ENCODE assay signal across 8 cellular contexts in the genomic region with DNA sequence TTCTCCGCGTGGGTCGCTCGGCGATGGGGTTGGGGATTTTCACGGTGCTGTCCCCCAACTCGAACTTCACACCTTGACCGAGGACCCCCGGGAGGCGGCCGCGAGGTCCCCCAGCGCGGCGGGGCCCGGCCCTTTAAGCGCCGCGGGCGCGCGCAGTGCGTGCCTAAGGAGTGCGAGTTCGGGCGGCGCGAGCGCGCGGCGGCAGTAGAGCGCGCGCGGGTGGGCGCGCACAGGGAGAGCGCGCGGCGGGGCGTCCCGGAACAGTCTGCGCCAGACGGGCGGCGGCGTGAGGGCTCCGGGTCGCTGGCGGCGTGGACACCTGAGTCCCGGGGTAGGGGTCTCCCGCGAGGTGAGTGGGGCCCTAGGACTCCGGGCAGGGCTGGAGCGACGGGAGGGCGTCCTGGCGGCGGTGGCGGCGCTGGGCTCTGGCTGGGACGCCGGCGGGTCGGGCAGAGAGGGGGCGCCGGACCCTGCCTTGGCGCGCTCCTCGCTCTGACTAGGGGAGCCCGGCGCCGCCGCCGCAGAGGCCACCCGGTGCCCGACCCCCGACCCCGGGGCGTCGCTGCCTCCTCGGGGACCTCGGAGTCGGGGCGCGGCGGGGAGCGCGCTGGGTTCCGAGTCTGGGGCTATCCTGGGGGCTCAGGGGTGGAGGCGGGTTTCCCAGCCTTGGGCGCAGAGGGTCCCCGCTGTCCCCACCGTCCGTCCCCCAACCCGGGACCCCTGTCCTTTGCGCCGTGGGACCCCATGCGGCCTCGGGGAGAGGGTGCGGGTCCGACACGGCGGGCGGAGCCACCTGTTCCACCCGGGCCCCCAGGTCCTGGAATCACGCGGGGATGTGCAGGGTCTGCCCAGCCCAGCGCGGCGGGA. TPM values are rescaled to one million over a fixed set of nuclear protein-coding genes. Genes with fewer than 3 reads are reported as not detected.
A peak's percentile ranks its signal among the peaks of the same experiment; 100 is the strongest.
DNase-seq lines count a peak whose midpoint lies in the region; ATAC-seq and TF ChIP-seq lines count a peak whose summit lies in the region.

TSS of gene PROSER2 (plus strand) at position 235 of the 867 bp plus-strand sequence. CDS start 28,722 bp downstream, outside the sequence.

- DNase-seq in GM12864 (ENCODE audit: low read depth) (no peak), dorsolateral prefrontal cortex (peak in 1 of 10 donors; percentile 26), lung (ENCODE audit: low spot score) (peak; percentile 42), cortex of kidney (lab: John Stamatoyannopoulos, UW) (no peak)
- DNase-seq in stimulated activated naive CD4-positive, alpha-beta T cell treated with Interleukin-2 at 50 U/mL for 16 hours (lab: John Stamatoyannopoulos, UW): peak; percentile 6

- WGBS in lung, 2 donors: 1% methylated on average over 49 to 114 of the region's 114 CpGs

- ATAC-seq in lung (ENCODE audit: insufficient read depth, low FRiP score) (peak; percentile 90), GM21786 (IDR thresholded peaks at IDR 0.05; ENCODE audit: unreplicated experiment) (no peak)

- TF ChIP-seq CTCF in GM12864 (IDR thresholded peaks at IDR 0.05; ENCODE audit: low read depth, low read length, missing control alignments) (no peak), WI38 (IDR thresholded peaks at IDR 0.05; ENCODE audit: low read depth, low read length) (no peak), dorsolateral prefrontal cortex (IDR thresholded peaks at IDR 0.05 in 54 of 56, conservative IDR thresholded peaks at IDR 0.05 in 2 of 56; ENCODE audit: low read depth in 1 of 56, partially characterized antibody in 56 of 56) (no peak), lung (IDR thresholded peaks at IDR 0.05; ENCODE audit: control extremely low read depth, extremely low read depth) (no peak)

- no peaks in the 10 kb centered on the region for H3K9me3 ChIP-seq in HUES6 (ENCODE audit: control insufficient read depth, insufficient read depth, low read depth, low read length)
- H3K9me3 ChIP-seq in lung (ENCODE audit: control insufficient read depth in 2 of 2, insufficient read depth in 1 of 2, low read length in 1 of 2): no peaks in the 10 kb centered on the region

- H3K36me3 ChIP-seq in HUES6 (ENCODE audit: control insufficient read depth, insufficient read depth, low read length) (no peaks in the 10 kb centered on the region), lung (ENCODE audit: control insufficient read depth in 2 of 2, insufficient read depth in 2 of 2, low read length in 2 of 2) (no peaks in the 10 kb centered on the region)

- H3K27ac ChIP-seq in HUES6 (ENCODE audit: low read depth, low read length): no peak within 1 kb of the TSS
- H3K27ac ChIP-seq in dorsolateral prefrontal cortex: peak within 1 kb of the TSS in 23 of 59 donors; percentile 2 to 76 (median 41)
- H3K27ac ChIP-seq in lung (ENCODE audit: low read depth in 1 of 2, low read length in 1 of 2): peak within 1 kb of the TSS in 1 of 2 donors; percentile 97

- H3K4me3 ChIP-seq in GM12864 (ENCODE audit: low read depth, low read length) (peak within 1 kb of the TSS; percentile 56), HUES6 (ENCODE audit: low read depth, low read length) (peak within 1 kb of the TSS; percentile 82), WI38 (ENCODE audit: low read depth, low read length) (peak within 1 kb of the TSS; percentile 88), dorsolateral prefrontal cortex (peak within 1 kb of the TSS; percentile 31 to 74 (median 59)), lung (peak within 1 kb of the TSS; percentile 86)

- H3K4me1 ChIP-seq in HUES6 (ENCODE audit: control insufficient read depth, insufficient read depth, low read length): peaks cover 7% of the 10 kb centered on the region; the same call in 1 of the 2 replicates
- H3K4me1 ChIP-seq in lung (ENCODE audit: control insufficient read depth in 2 of 2, insufficient read depth in 2 of 2, low read length in 2 of 2): peaks cover 0 to 2% of the 10 kb centered on the region in 2 donors

- peaks cover 17% of the 10 kb centered on the region for H3K27me3 ChIP-seq in HUES6 (ENCODE audit: control insufficient read depth, insufficient read depth, low read length)
- H3K27me3 ChIP-seq in dorsolateral prefrontal cortex: peaks cover 0 to 57% (median 15%) of the 10 kb centered on the region in 45 donors
- no peaks in the 10 kb centered on the region for H3K27me3 ChIP-seq in lung (ENCODE audit: control insufficient read depth, insufficient read depth)

- intact Hi-C loops in dorsolateral prefrontal cortex (cut with DNase I): no loop called here

- H3K9ac ChIP-seq in HUES6 (ENCODE audit: low read length): peak within 1 kb of the TSS; percentile 69

RNA-seq across cellular contexts. Expression of gene PROSER2, which starts in this region (rescaled TPM):
- total RNA-seq in dorsolateral prefrontal cortex (1 to 10 TPM in 87 of 120 experiments, under 1 TPM in 33; 0.28 to 5.7 (median 1.5) TPM), lung (10 to 100 TPM in 1 of 2 donors, 1 to 10 TPM in 1; 8.2 to 23.9 TPM)
- polyA plus RNA-seq in lung: 10 to 100 TPM in 1 of 2 donors, 1 to 10 TPM in 1; 9.0 to 11.6 TPM

Comparison
In these comparisons a context has a peak if more than half of its experiments do, and no peak if none do; other contexts are left out.
1. DNase-seq: peak in lung (single experiment) and stimulated activated naive CD4-positive, alpha-beta T cell treated with Interleukin-2 at 50 U/mL for 16 hours (single experiment); none in GM12864 (single experiment) and cortex of kidney (single experiment).
2. Peak in every context shown above with its lines, with median percentiles within 50 percentile points of each other: H3K4me3 ChIP-seq.